ENCODE assay signal across 9 cellular contexts in genomic region chr2:232839680-232840079, GRCh38. TPM values are rescaled to one million over a fixed set of nuclear protein-coding genes. Genes with fewer than 3 reads are reported as not detected.
DNase-seq lines count a peak whose midpoint lies in the region; ATAC-seq, FAIRE-seq and TF ChIP-seq lines count a peak whose summit lies in the region.
"Had no signal": no experiment of that assay in that cellular context is flagged by ENCODE, and none has a peak within 500 bp of the region (broad histone marks: within the 10 kb centered on the region; RNA-seq: fewer than 3 reads in every experiment).

No MANE protein-coding gene starts in this region.

- DNase-seq in SIG-M5 treated with dmso at 0.1 percent for 504 hours (lab: John Stamatoyannopoulos, UW; ENCODE audit: unreplicated experiment) (peak; percentile 40), SIG-M5 (lab: John Stamatoyannopoulos, UW) (no peak), kidney (no peak), NCI-H2227 treated with DMSO at 0.1 percent for 48 hours (lab: John Stamatoyannopoulos, UW) (no peak)
- no peak for DNase-seq in stimulated activated effector memory CD8-positive, alpha-beta T cell treated with anti-CD3 and anti-CD28 coated beads, Interleukin-12 subunit alpha, Interleukin-12 subunit beta, amount 100 ng/mL, for 72 hours (ENCODE audit: low spot score in 2 of 2)

- H3K4me3 Mint-ChIP-seq in stimulated activated effector memory CD8-positive, alpha-beta T cell treated with anti-CD3 and anti-CD28 coated beads, Interleukin-12 subunit alpha, Interleukin-12 subunit beta, amount 100 ng/mL, for 72 hours = no peak overlapping the region

- no peak overlapping the region for H3K9ac ChIP-seq in kidney (ENCODE audit: low read length in 2 of 2)

- intact Hi-C loops in kidney (cut with DNase I) = no loop called here

- peaks cover 95% of the 10 kb centered on the region for H3K36me3 Mint-ChIP-seq in stimulated activated effector memory CD8-positive, alpha-beta T cell treated with anti-CD3 and anti-CD28 coated beads, Interleukin-12 subunit alpha, Interleukin-12 subunit beta, amount 100 ng/mL, for 72 hours

- peaks cover 31 to 55% of the 10 kb centered on the region in 2 donors for H3K36me3 ChIP-seq in kidney (ENCODE audit: control insufficient read depth in 1 of 2, insufficient read depth in 2 of 2, low read length in 2 of 2)

- H3K4me1 Mint-ChIP-seq in stimulated activated effector memory CD8-positive, alpha-beta T cell treated with anti-CD3 and anti-CD28 coated beads, Interleukin-12 subunit alpha, Interleukin-12 subunit beta, amount 100 ng/mL, for 72 hours = peaks cover 27% of the 10 kb centered on the region

- H3K4me3 ChIP-seq in kidney (ENCODE audit: low read length in 2 of 2) = no peak overlapping the region

- peak overlapping the region; percentile 1 for H3K27ac Mint-ChIP-seq in stimulated activated effector memory CD8-positive, alpha-beta T cell treated with anti-CD3 and anti-CD28 coated beads, Interleukin-12 subunit alpha, Interleukin-12 subunit beta, amount 100 ng/mL, for 72 hours

- no peak for TF ChIP-seq CTCF in VCaP (conservative IDR thresholded peaks at IDR 0.05)
- no peak for TF ChIP-seq CTCF in kidney (IDR thresholded peaks at IDR 0.05; ENCODE audit: borderline replicate concordance, extremely low read depth, insufficient read depth)

- no peaks in the 10 kb centered on the region for H3K9me3 ChIP-seq in kidney (ENCODE audit: control insufficient read depth in 1 of 2, low read length in 2 of 2)

- H3K4me1 ChIP-seq in kidney (ENCODE audit: control insufficient read depth in 1 of 2, insufficient read depth in 1 of 2, low read depth in 1 of 2, low read length in 2 of 2) = peaks cover 0 to 4% of the 10 kb centered on the region in 2 donors

- no peaks in the 10 kb centered on the region for H3K9me3 Mint-ChIP-seq in stimulated activated effector memory CD8-positive, alpha-beta T cell treated with anti-CD3 and anti-CD28 coated beads, Interleukin-12 subunit alpha, Interleukin-12 subunit beta, amount 100 ng/mL, for 72 hours

- FAIRE-seq in islet of Langerhans (lab: Jason Lieb, UNC) = peak; percentile 9
- no peak for FAIRE-seq in kidney (lab: Jason Lieb, UNC)

- ATAC-seq in stimulated activated effector memory CD8-positive, alpha-beta T cell treated with anti-CD3 and anti-CD28 coated beads, Interleukin-12 subunit alpha, Interleukin-12 subunit beta, amount 100 ng/mL, for 72 hours = no peak
- no peak for ATAC-seq in HG03095 (IDR thresholded peaks at IDR 0.05; ENCODE audit: unreplicated experiment)

- H3K27ac ChIP-seq in VCaP (peak overlapping the region; percentile 59), kidney (ENCODE audit: low read depth in 2 of 2, low read length in 2 of 2) (no peak overlapping the region)
- H3K27ac ChIP-seq: 22Rv1 had no signal

RNA-seq across cellular contexts. Expression of gene SNORC, which starts 30.4 kb away (rescaled TPM):
- 2.7 TPM for total RNA-seq in kidney
- 3.3 TPM for polyA plus RNA-seq in kidney (ENCODE audit: insufficient read depth, low read depth, low replicate concordance)
